ENCODE assay signal across 9 cellular contexts in the genomic region with DNA sequence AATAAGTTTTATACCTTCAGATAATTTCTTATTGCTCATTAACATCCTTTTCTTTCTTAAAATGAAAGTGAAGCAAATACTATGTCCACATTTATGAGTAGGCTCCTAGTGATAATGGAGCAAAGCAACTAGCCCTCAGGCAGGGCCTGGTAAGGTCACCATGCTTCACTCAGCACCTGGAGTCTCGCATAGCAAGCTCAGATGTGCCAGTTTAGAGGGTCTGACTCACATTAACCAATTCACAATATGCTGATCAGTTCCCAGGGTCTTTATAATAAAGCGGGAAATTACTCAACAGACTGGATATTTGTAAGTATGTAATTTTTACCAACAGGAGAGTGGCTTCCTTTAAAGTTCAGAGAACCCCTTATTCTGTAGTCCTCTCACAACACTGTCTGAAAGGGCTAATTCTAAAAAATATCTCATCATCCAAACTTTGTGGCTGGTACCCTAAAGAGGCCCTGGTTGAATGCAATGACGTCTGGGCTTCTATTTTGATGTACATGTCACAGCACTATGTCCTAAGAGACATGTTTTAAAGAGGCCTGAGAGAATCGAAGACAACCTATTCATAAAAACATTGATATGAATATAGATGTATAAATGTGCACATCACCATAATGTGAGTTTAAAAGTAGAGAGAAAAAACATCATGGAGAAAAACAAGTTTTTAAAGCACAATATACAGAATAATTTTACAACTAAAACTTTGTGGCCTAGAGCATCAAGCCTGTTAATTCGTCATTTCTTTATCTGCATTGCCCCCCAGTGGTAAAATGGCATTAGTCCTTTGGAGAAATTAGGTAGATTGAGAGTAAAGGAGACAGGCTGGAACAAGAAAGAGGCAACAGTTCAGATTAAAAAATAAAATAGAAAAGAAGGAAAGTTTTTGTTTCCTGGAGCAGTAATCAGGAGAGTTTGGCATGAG. TPM values are rescaled to one million over a fixed set of nuclear protein-coding genes. Genes with fewer than 3 reads are reported as not detected.
DNase-seq lines count a peak whose midpoint lies in the region; ATAC-seq and TF ChIP-seq lines count a peak whose summit lies in the region.
"Had no signal": no experiment of that assay in that cellular context is flagged by ENCODE, and none has a peak within 500 bp of the region (broad histone marks: within the 10 kb centered on the region; RNA-seq: fewer than 3 reads in every experiment).

No MANE protein-coding gene starts in this region.

- H3K27me3 Mint-ChIP-seq in T-helper 2 cell treated with Interferon-gamma antibody and Interleukin-4, amounts not matched to agents 5 μg/mL and 100 μg/mL, for 36 hours (ENCODE audit: low read depth): no peaks in the 10 kb centered on the region

- no peak for TF ChIP-seq CTCF in lower leg skin (IDR thresholded peaks at IDR 0.05)

- intact Hi-C loops in lower leg skin (cut with DNase I; ENCODE audit: low total_unique reads): no loop called here

- no peak overlapping the region for H2BK120ac ChIP-seq in trophoblast cell (ENCODE audit: insufficient read depth, low read length, poor library complexity)

- H3K9ac ChIP-seq in trophoblast cell (ENCODE audit: low read length): no peak overlapping the region

- H2BK12ac ChIP-seq in trophoblast cell (ENCODE audit: low read length): no peak overlapping the region

- H3K4me3 Mint-ChIP-seq in T-helper 2 cell treated with Interferon-gamma antibody and Interleukin-4, amounts not matched to agents 5 μg/mL and 100 μg/mL, for 36 hours: peak overlapping the region; percentile 5
- H3K4me3 Mint-ChIP-seq: activated B cell treated with CpG ODN at 0.5 μM for 24 hours had no signal

- H4K8ac ChIP-seq in trophoblast cell (ENCODE audit: low read depth, low read length): no peak overlapping the region

- H3K4me3 ChIP-seq in trophoblast cell (ENCODE audit: low read depth, low read length) (peak overlapping the region; percentile 28), lower leg skin (ENCODE audit: low read depth, poor library complexity, severe bottlenecking) (no peak overlapping the region)

- no peak overlapping the region for H2BK5ac ChIP-seq in trophoblast cell (ENCODE audit: low read depth, low read length, poor library complexity)

- no CpG with 5 or more reads among the region's 5 CpGs for WGBS in trophoblast cell (ENCODE audit: extremely low coverage, insufficient coverage, insufficient read length)
- 66 to 67% methylated on average over 5 of the region's 5 CpGs for WGBS in lower leg skin, 2 donors

- ATAC-seq in GM18858 (IDR thresholded peaks at IDR 0.05; ENCODE audit: unreplicated experiment) (peak; percentile 39), HG02588 (IDR thresholded peaks at IDR 0.05; ENCODE audit: unreplicated experiment) (no peak)

- DNase-seq in COLO829 (ENCODE audit: low spot score) (peak; percentile 65), KG1 (lab: John Stamatoyannopoulos, UW) (peak; percentile 16), erythroblast (lab: John Stamatoyannopoulos, UW) (peak; percentile 23 to 54), trophoblast cell (peak; percentile 52 to 80), lower leg skin (ENCODE audit: low spot score in 2 of 2) (no peak)
- peak; percentile 27 for DNase-seq in T-helper 2 cell treated with Interferon-gamma antibody and Interleukin-4, amounts not matched to agents 5 μg/mL and 100 μg/mL, for 36 hours (ENCODE audit: low spot score)
- DNase-seq: activated B cell treated with CpG ODN at 0.5 μM for 24 hours had no signal

- peaks cover 34% of the 10 kb centered on the region for H3K4me1 Mint-ChIP-seq in T-helper 2 cell treated with Interferon-gamma antibody and Interleukin-4, amounts not matched to agents 5 μg/mL and 100 μg/mL, for 36 hours (ENCODE audit: low read depth)
- H3K4me1 Mint-ChIP-seq: activated B cell treated with CpG ODN at 0.5 μM for 24 hours had no signal

- no peaks in the 10 kb centered on the region for H3K4me1 ChIP-seq in trophoblast cell (ENCODE audit: control insufficient read depth in 1 of 2, insufficient read depth in 2 of 2, low read length in 2 of 2)

- H3K9me3 ChIP-seq in trophoblast cell (ENCODE audit: insufficient read depth, low read depth, low read length): peaks cover 6% of the 10 kb centered on the region

- H3K27ac Mint-ChIP-seq in T-helper 2 cell treated with Interferon-gamma antibody and Interleukin-4, amounts not matched to agents 5 μg/mL and 100 μg/mL, for 36 hours: no peak overlapping the region
- H3K27ac Mint-ChIP-seq: activated B cell treated with CpG ODN at 0.5 μM for 24 hours had no signal

- no peak overlapping the region for H2AFZ ChIP-seq in trophoblast cell (ENCODE audit: insufficient read depth, low read length, poor library complexity)

- H3K27me3 ChIP-seq in trophoblast cell (ENCODE audit: insufficient read depth, low read length): no peaks in the 10 kb centered on the region

- no peak overlapping the region for H3K14ac ChIP-seq in trophoblast cell (ENCODE audit: low read length)

- no peak overlapping the region for H3K23ac ChIP-seq in trophoblast cell (ENCODE audit: low read length)

- no peak overlapping the region for H3K18ac ChIP-seq in trophoblast cell (ENCODE audit: low read length)

- no peak overlapping the region for H4K91ac ChIP-seq in trophoblast cell (ENCODE audit: low read depth, low read length)

- H3K36me3 ChIP-seq in trophoblast cell (ENCODE audit: control insufficient read depth in 1 of 2, insufficient read depth in 2 of 2, low read length in 2 of 2): no peaks in the 10 kb centered on the region

- no peak overlapping the region for H3K4ac ChIP-seq in trophoblast cell (ENCODE audit: low read depth, low read length)

- H3K27ac ChIP-seq in trophoblast cell (ENCODE audit: low read depth, low read length): no peak overlapping the region

- no peak overlapping the region for H2AK5ac ChIP-seq in trophoblast cell (ENCODE audit: low read length)

- H3K9me3 Mint-ChIP-seq in T-helper 2 cell treated with Interferon-gamma antibody and Interleukin-4, amounts not matched to agents 5 μg/mL and 100 μg/mL, for 36 hours: peaks cover 9% of the 10 kb centered on the region
- H3K9me3 Mint-ChIP-seq: activated B cell treated with CpG ODN at 0.5 μM for 24 hours had no signal

- no peaks in the 10 kb centered on the region for H3K79me2 ChIP-seq in trophoblast cell (ENCODE audit: control insufficient read depth, insufficient read depth, low read length, poor library complexity)

- no peak overlapping the region for H3K4me2 ChIP-seq in trophoblast cell (ENCODE audit: low read length)

- no peaks in the 10 kb centered on the region for H3K79me1 ChIP-seq in trophoblast cell (ENCODE audit: low read length)

- no peak overlapping the region for H4K12ac ChIP-seq in trophoblast cell (ENCODE audit: low read depth, low read length)

- TF ChIP-seq POLR2A in erythroblast (IDR thresholded peaks at IDR 0.05; ENCODE audit: low read length) (no peak), lower leg skin (IDR thresholded peaks at IDR 0.05) (no peak)

- peaks cover 3% of the 10 kb centered on the region for H3K36me3 Mint-ChIP-seq in T-helper 2 cell treated with Interferon-gamma antibody and Interleukin-4, amounts not matched to agents 5 μg/mL and 100 μg/mL, for 36 hours (ENCODE audit: low read depth)

RNA-seq across cellular contexts. Expression of a gene that starts 44.3 kb away (rescaled TPM):
- not detected in 2 replicates for polyA plus RNA-seq in trophoblast cell (2013)
- total RNA-seq in lower leg skin: not detected
- total RNA-seq: activated B cell treated with CpG ODN at 0.5 μM for 24 hours had no signal

Comparison
In these comparisons a context has a peak if more than half of its experiments do, and no peak if none do; other contexts are left out.
1. DNase-seq: peak in COLO829 (single experiment), KG1 (single experiment), T-helper 2 cell treated with Interferon-gamma antibody and Interleukin-4, amounts not matched to agents 5 μg/mL and 100 μg/mL, for 36 hours (single experiment), erythroblast (2 of 2) and trophoblast cell (2 of 2); none in lower leg skin (0 of 2).